In the genomic region with DNA sequence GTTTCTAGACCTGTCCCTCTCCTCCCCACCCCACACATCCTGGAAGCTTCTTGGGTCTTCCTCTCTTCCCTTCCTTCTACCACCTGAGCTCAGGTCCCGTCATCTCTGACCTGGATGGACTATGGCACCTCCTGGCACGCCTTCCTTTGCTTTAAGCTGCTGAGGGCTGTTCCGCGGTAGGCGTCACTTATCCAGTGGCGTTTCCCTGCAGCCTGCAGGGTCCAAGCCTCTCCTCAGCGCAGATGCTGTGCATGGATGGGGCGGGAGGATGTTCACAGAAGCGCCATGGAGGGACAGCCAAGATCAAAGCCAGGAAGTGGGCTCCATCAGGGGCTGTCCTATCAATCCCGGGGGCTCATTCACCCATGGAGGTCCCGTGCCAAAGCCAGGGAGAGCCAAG, we compare ENCODE assay signal across 13 cellular contexts.
"Had no signal": no experiment of that assay in that cellular context is flagged by ENCODE, and none has a peak within 500 bp of the region (broad histone marks: within the 10 kb centered on the region; RNA-seq: fewer than 3 reads in every experiment).

No MANE protein-coding gene starts in this region.

- H3K9me3 ChIP-seq: body of pancreas, esophagus muscularis mucosa, upper lobe of right lung had no signal

- H3K4me1 Mint-ChIP-seq: activated naive CD8-positive, alpha-beta T cell treated with anti-CD3 and anti-CD28 coated beads, Interleukin-2, amount 50 U/mL, for 24 hours; neural crest cell had no signal

- DNase-seq: activated gamma-delta T cell had no signal

- H3K27ac ChIP-seq: body of pancreas, cardiac muscle cell, dorsolateral prefrontal cortex, esophagus muscularis mucosa, upper lobe of right lung had no signal

- H3K4me3 ChIP-seq: body of pancreas, cardiac muscle cell, dorsolateral prefrontal cortex, esophagus muscularis mucosa, upper lobe of right lung had no signal

- H3K36me3 ChIP-seq: cardiac muscle cell, esophagus muscularis mucosa, upper lobe of right lung had no signal

- FAIRE-seq: frontal cortex had no signal

- H3K36me3 Mint-ChIP-seq: memory B cell; naive thymus-derived CD4-positive, alpha-beta T cell; WTC11 had no signal

- H3K27me3 ChIP-seq: body of pancreas, cardiac muscle cell, upper lobe of right lung had no signal

- H3K27ac Mint-ChIP-seq: activated naive CD8-positive, alpha-beta T cell treated with anti-CD3 and anti-CD28 coated beads, Interleukin-2, amount 50 U/mL, for 24 hours; memory B cell; naive thymus-derived CD4-positive, alpha-beta T cell; progenitor cell of endocrine pancreas; WTC11 had no signal

- H3K4me1 ChIP-seq: upper lobe of right lung had no signal

- H3K9me3 Mint-ChIP-seq: activated naive CD8-positive, alpha-beta T cell treated with anti-CD3 and anti-CD28 coated beads, Interleukin-2, amount 50 U/mL, for 24 hours; memory B cell; naive thymus-derived CD4-positive, alpha-beta T cell; neural crest cell; WTC11 had no signal

- H3K4me3 Mint-ChIP-seq: activated naive CD8-positive, alpha-beta T cell treated with anti-CD3 and anti-CD28 coated beads, Interleukin-2, amount 50 U/mL, for 24 hours; memory B cell; naive thymus-derived CD4-positive, alpha-beta T cell; neural crest cell; WTC11 had no signal
